Comparison of ENCODE assay signal across 24 cellular contexts in the genomic region with DNA sequence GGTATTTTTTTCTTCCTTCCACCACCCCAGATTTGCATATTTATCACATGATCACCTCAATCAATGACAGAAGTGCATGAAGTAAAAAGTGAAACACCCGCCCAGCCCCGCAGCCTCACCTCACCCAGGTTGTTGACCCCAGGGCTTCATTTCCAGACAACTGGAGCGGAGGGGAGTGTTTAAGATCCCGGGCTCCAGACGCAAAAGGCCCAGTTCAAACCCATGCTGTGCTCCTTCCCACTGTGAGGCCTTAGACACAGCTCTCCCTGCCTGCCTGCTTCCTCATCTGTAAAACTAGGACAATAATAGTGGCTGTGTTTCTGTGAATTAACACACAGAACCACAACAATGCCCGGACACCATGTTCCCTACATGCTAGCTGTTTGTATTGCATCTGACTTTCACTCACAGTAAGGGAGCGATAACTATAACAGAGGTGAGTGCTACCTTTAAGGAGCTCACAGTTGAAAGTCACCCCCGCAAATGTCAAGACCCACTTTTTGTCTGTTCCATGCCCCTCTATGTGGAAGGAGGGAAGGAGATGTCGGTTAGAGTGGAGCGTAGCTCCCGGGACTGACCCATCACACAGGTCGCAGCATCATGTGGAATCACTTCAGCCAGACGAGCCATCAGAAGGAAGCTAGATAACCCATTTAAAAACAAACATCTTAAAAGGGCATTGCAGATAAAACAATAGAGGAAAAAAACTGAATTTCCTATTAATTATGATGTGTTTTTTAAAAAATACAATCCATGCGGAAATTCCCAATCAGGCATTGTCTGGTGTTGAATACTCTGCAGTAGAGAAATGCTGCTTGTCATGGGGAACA.
DNase-seq lines count a peak whose midpoint lies in the region; ATAC-seq, FAIRE-seq and TF ChIP-seq lines count a peak whose summit lies in the region.
"Had no signal": no experiment of that assay in that cellular context is flagged by ENCODE, and none has a peak within 500 bp of the region (broad histone marks: within the 10 kb centered on the region; RNA-seq: fewer than 3 reads in every experiment).

No MANE protein-coding gene starts in this region.

- peaks cover 4% of the 10 kb centered on the region for H3K9me3 Mint-ChIP-seq in glutamatergic neuron (ENCODE audit: unreplicated experiment)
- peaks cover 14% of the 10 kb centered on the region for H3K9me3 Mint-ChIP-seq in activated CD4-positive, alpha-beta memory T cell treated with anti-CD3 and anti-CD28 coated beads for 36 hours

- TF ChIP-seq POLR2A in vagina (IDR thresholded peaks at IDR 0.05), result no peak

- no peak overlapping the region for H3K27ac Mint-ChIP-seq in glutamatergic neuron (ENCODE audit: unreplicated experiment)
- no peak overlapping the region for H3K27ac Mint-ChIP-seq in activated CD4-positive, alpha-beta memory T cell treated with anti-CD3 and anti-CD28 coated beads for 36 hours
- H3K27ac Mint-ChIP-seq: activated CD4-positive, alpha-beta T cell treated with anti-CD3 and anti-CD28 coated beads for 36 hours; activated naive CD4-positive, alpha-beta T cell treated with anti-CD3 and anti-CD28 coated beads, Interleukin-2, amount 50 U/mL, for 24 hours; B cell; T-cell had no signal

- H3K27me3 Mint-ChIP-seq in glutamatergic neuron (ENCODE audit: unreplicated experiment), result no peaks in the 10 kb centered on the region
- peaks cover 8% of the 10 kb centered on the region for H3K27me3 Mint-ChIP-seq in activated CD4-positive, alpha-beta memory T cell treated with anti-CD3 and anti-CD28 coated beads for 36 hours

- peaks cover 5% of the 10 kb centered on the region for H3K36me3 Mint-ChIP-seq in glutamatergic neuron (ENCODE audit: unreplicated experiment)
- no peaks in the 10 kb centered on the region for H3K36me3 Mint-ChIP-seq in activated CD4-positive, alpha-beta memory T cell treated with anti-CD3 and anti-CD28 coated beads for 36 hours
- H3K36me3 Mint-ChIP-seq: T-cell had no signal

- TF ChIP-seq CTCF in heart right ventricle (IDR thresholded peaks at IDR 0.05) (no peak), kidney (IDR thresholded peaks at IDR 0.05; ENCODE audit: borderline replicate concordance, extremely low read depth, insufficient read depth) (no peak), psoas muscle (IDR thresholded peaks at IDR 0.05) (no peak), vagina (IDR thresholded peaks at IDR 0.05) (no peak), glutamatergic neuron (IDR thresholded peaks at IDR 0.05; ENCODE audit: partially characterized antibody, unreplicated experiment) (no peak)

- H3K27me3 ChIP-seq in heart right ventricle (no peaks in the 10 kb centered on the region), psoas muscle (ENCODE audit: insufficient read depth in 3 of 3, low read length in 2 of 3) (no peaks in the 10 kb centered on the region), vagina (no peaks in the 10 kb centered on the region)
- H3K27me3 ChIP-seq: ascending aorta had no signal

- no peak overlapping the region for H3K9ac ChIP-seq in kidney (ENCODE audit: low read length in 2 of 2)

- ATAC-seq in heart right ventricle, result peak in 1 of 8 donors; percentile 29
- ATAC-seq in Right ventricle myocardium inferior, result no peak
- no peak for ATAC-seq in psoas muscle
- ATAC-seq: activated CD4-positive, alpha-beta T cell treated with anti-CD3 and anti-CD28 coated beads for 36 hours; GM12878; T-cell had no signal

- no peaks in the 10 kb centered on the region for H3K36me3 ChIP-seq in heart right ventricle
- H3K36me3 ChIP-seq in kidney (ENCODE audit: control insufficient read depth in 1 of 2, insufficient read depth in 2 of 2, low read length in 2 of 2), result no peaks in the 10 kb centered on the region
- H3K36me3 ChIP-seq in psoas muscle (ENCODE audit: insufficient read depth in 1 of 2, low read depth in 1 of 2), result no peaks in the 10 kb centered on the region
- no peaks in the 10 kb centered on the region for H3K36me3 ChIP-seq in vagina
- H3K36me3 ChIP-seq: ascending aorta, thoracic aorta had no signal

- H3K9me3 ChIP-seq in heart right ventricle (peaks cover 0 to 13% (median 0%) of the 10 kb centered on the region in 11 donors), kidney (ENCODE audit: control insufficient read depth in 1 of 2, low read length in 2 of 2) (no peaks in the 10 kb centered on the region), psoas muscle (no peaks in the 10 kb centered on the region), vagina (no peaks in the 10 kb centered on the region)
- H3K9me3 ChIP-seq: ascending aorta had no signal

- WGBS in heart right ventricle, 2 donors, result 70 to 78% methylated on average over 14 of the region's 14 CpGs
- 81 to 90% (median 85%) methylated on average over 14 of the region's 14 CpGs for WGBS in psoas muscle, 3 donors

- DNase-seq in heart right ventricle (no peak), Right ventricle myocardium inferior (ENCODE audit: missing footprints) (no peak), kidney (no peak), psoas muscle (no peak), vagina (ENCODE audit: extremely low spot score in 2 of 2) (peak; percentile 52 to 65), NCI-H1417 treated with DMSO at 0.1 percent for 48 hours (lab: John Stamatoyannopoulos, UW) (no peak), glutamatergic neuron (no peak)
- DNase-seq in activated CD4-positive, alpha-beta memory T cell treated with anti-CD3 and anti-CD28 coated beads for 36 hours, result no peak
- DNase-seq: activated CD4-positive, alpha-beta T cell treated with anti-CD3 and anti-CD28 coated beads for 36 hours; activated T-cell treated with anti-CD3 and anti-CD28 coated beads, Interleukin-2, amount 50 U/mL, for 48 hours; HCEC 1CT; head of caudate nucleus; NCI-H1105 treated with DMSO at 0.1 percent for 48 hours; NCI-H2081 treated with DMSO at 0.1 percent for 48 hours; NCI-H446; occipital lobe; T-cell had no signal

- CTCF ChIA-PET in activated CD4-positive, alpha-beta memory T cell treated with anti-CD3 and anti-CD28 coated beads for 36 hours (lab: Charles Lee), result no interaction called here

- no peak overlapping the region for H3K4me3 ChIP-seq in heart right ventricle
- H3K4me3 ChIP-seq in kidney (ENCODE audit: low read length in 2 of 2), result no peak overlapping the region
- no peak overlapping the region for H3K4me3 ChIP-seq in psoas muscle
- no peak overlapping the region for H3K4me3 ChIP-seq in vagina
- H3K4me3 ChIP-seq: ascending aorta, GM12878, thoracic aorta had no signal

- H3K4me1 ChIP-seq in heart right ventricle (peaks cover 0 to 52% (median 36%) of the 10 kb centered on the region in 9 donors), kidney (ENCODE audit: control insufficient read depth in 1 of 2, insufficient read depth in 1 of 2, low read depth in 1 of 2, low read length in 2 of 2) (peaks cover 0 to 9% of the 10 kb centered on the region in 2 donors), psoas muscle (no peaks in the 10 kb centered on the region), vagina (peaks cover 30% of the 10 kb centered on the region)
- H3K4me1 ChIP-seq: ascending aorta had no signal

- H3K27ac ChIP-seq in heart right ventricle, result peak overlapping the region in 9 of 10 donors; percentile 67 to 94 (median 82)
- peak overlapping the region; percentile 18 to 55 for H3K27ac ChIP-seq in kidney (ENCODE audit: low read depth in 2 of 2, low read length in 2 of 2)
- H3K27ac ChIP-seq in psoas muscle, result peak overlapping the region; percentile 69
- H3K27ac ChIP-seq in vagina, result no peak overlapping the region
- H3K27ac ChIP-seq: HL-60, thoracic aorta had no signal

- no peak overlapping the region for H3K4me3 Mint-ChIP-seq in glutamatergic neuron (ENCODE audit: unreplicated experiment)
- no peak overlapping the region for H3K4me3 Mint-ChIP-seq in activated CD4-positive, alpha-beta memory T cell treated with anti-CD3 and anti-CD28 coated beads for 36 hours
- H3K4me3 Mint-ChIP-seq: activated CD4-positive, alpha-beta T cell treated with anti-CD3 and anti-CD28 coated beads for 36 hours; activated naive CD4-positive, alpha-beta T cell treated with anti-CD3 and anti-CD28 coated beads, Interleukin-2, amount 50 U/mL, for 24 hours; B cell; T-cell had no signal

- no peak for FAIRE-seq in kidney (lab: Jason Lieb, UNC)
- FAIRE-seq: A204.1, GM12878 had no signal

- H3K4me1 Mint-ChIP-seq in glutamatergic neuron (ENCODE audit: low read depth, unreplicated experiment), result peaks cover 2% of the 10 kb centered on the region
- H3K4me1 Mint-ChIP-seq in activated CD4-positive, alpha-beta memory T cell treated with anti-CD3 and anti-CD28 coated beads for 36 hours (ENCODE audit: low read depth), result no peaks in the 10 kb centered on the region
- H3K4me1 Mint-ChIP-seq: activated CD4-positive, alpha-beta T cell treated with anti-CD3 and anti-CD28 coated beads for 36 hours; activated naive CD4-positive, alpha-beta T cell treated with anti-CD3 and anti-CD28 coated beads, Interleukin-2, amount 50 U/mL, for 24 hours; B cell; T-cell had no signal

- intact Hi-C loops in heart right ventricle (cut with DNase I) (loop anchor here in 2 of 10 donors (5.0 kb wide), 1 partner anchor 50 kb away; no protein-coding TSS in a partner anchor), Right ventricle myocardium inferior (cut with DNase I) (loop anchor here (5.0 kb wide), 1 partner anchor 50 kb away; no protein-coding TSS in a partner anchor), kidney (cut with DNase I) (no loop called here), psoas muscle (cut with DNase I) (no loop called here), vagina (cut with DNase I) (no loop called here)
- intact Hi-C loops in activated CD4-positive, alpha-beta memory T cell treated with anti-CD3 and anti-CD28 coated beads for 36 hours (cut with micrococcal nuclease), result no loop called here

- POLR2A ChIA-PET in activated CD4-positive, alpha-beta memory T cell treated with anti-CD3 and anti-CD28 coated beads for 36 hours (lab: Charles Lee), result no interaction called here

Comparison
In these comparisons a context has a peak if more than half of its experiments do, and no peak if none do; other contexts are left out.
1. DNase-seq: peak in vagina (2 of 2); none in heart right ventricle (0 of 2), Right ventricle myocardium inferior (single experiment), kidney (single experiment), psoas muscle (0 of 2), NCI-H1417 treated with DMSO at 0.1 percent for 48 hours (single experiment), glutamatergic neuron (single experiment) and activated CD4-positive, alpha-beta memory T cell treated with anti-CD3 and anti-CD28 coated beads for 36 hours (single experiment).